ENCODE assay signal across 16 cellular contexts in the genomic region with DNA sequence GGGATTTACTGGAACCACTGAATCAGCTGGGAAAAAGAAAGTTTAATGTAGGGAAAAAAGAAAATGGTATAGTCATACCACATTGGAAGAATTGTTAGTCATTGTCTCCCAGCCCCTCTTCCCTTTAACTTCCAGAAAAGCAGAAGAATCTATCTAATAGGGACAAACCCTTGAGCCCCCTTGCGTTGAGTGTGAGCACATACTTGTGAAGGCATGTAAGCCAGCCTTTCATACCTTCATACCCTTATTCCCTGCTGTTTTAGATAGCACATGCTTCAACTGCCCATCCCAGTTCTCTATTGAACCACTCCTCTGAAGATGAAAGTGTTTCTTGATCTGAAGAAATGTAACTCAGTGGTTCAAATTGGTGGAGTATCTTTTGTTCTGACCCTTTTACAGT. TPM values are rescaled to one million over a fixed set of nuclear protein-coding genes. Genes with fewer than 3 reads are reported as not detected.
A peak's percentile ranks its signal among the peaks of the same experiment; 100 is the strongest.
DNase-seq lines count a peak whose midpoint lies in the region; ATAC-seq, FAIRE-seq and TF ChIP-seq lines count a peak whose summit lies in the region.
"Had no signal": no experiment of that assay in that cellular context is flagged by ENCODE, and none has a peak within 500 bp of the region (broad histone marks: within the 10 kb centered on the region; RNA-seq: fewer than 3 reads in every experiment).

No MANE protein-coding gene starts in this region.

- no peak overlapping the region for H2BK120ac ChIP-seq in H1 (replicated peaks; ENCODE audit: low read depth, low read length)

- FAIRE-seq in H1 (lab: Jason Lieb, UNC) (no peak), H54 (lab: Jason Lieb, UNC) (no peak)

- H3K27me3 ChIP-seq in GM23248 (replicated peaks; ENCODE audit: insufficient read depth): no peaks in the 10 kb centered on the region
- H3K27me3 ChIP-seq in H1 (replicated peaks in 1 of 4; ENCODE audit: control insufficient read depth in 3 of 4, extremely low read depth in 1 of 4, insufficient read depth in 3 of 4, low read length in 3 of 4): no peaks in the 10 kb centered on the region; a peak in 1 of 7 replicates
- H3K27me3 ChIP-seq: sigmoid colon, suprapubic skin had no signal

- peak; percentile 24 to 28; a peak in 3 of 4 replicates for TF ChIP-seq RAD21 in H1 (IDR thresholded peaks at IDR 0.05 in 1 of 2, conservative IDR thresholded peaks at IDR 0.05 in 1 of 2; ENCODE audit: low read depth in 2 of 2, low read length in 2 of 2)

- no peak overlapping the region for H3K4ac ChIP-seq in H1 (replicated peaks; ENCODE audit: insufficient read length, low read depth, low read length)

- no peak overlapping the region for H3K14ac ChIP-seq in H1 (ENCODE audit: insufficient read length)

- H3K27ac ChIP-seq in GM23248 (no peak overlapping the region), H1 (ENCODE audit: low read depth, low read length) (no peak overlapping the region)
- H3K27ac ChIP-seq: neutrophil, sigmoid colon, SK-N-MC, suprapubic skin had no signal

- H3K56ac ChIP-seq in H1 (replicated peaks; ENCODE audit: insufficient read length, low read depth, low read length): no peak overlapping the region

- H2AK5ac ChIP-seq in H1 (ENCODE audit: low read depth, low read length): no peak overlapping the region

- TF ChIP-seq POLR2A in H1 (IDR thresholded peaks at IDR 0.05; ENCODE audit: control extremely low read depth in 1 of 2, low read depth in 2 of 2, low read length in 2 of 2) (no peak), H54 (IDR thresholded peaks at IDR 0.05; ENCODE audit: low read depth, low read length) (no peak)

- no peak overlapping the region for H4K8ac ChIP-seq in H1 (ENCODE audit: extremely low read depth, insufficient read depth, low read length)

- no peaks in the 10 kb centered on the region for H3K4me1 ChIP-seq in GM23248 (ENCODE audit: insufficient read depth)
- H3K4me1 ChIP-seq in H1 (replicated peaks in 1 of 4; ENCODE audit: control insufficient read depth in 3 of 4, insufficient read depth in 4 of 4, low read length in 3 of 4): no peaks in the 10 kb centered on the region
- H3K4me1 ChIP-seq: sigmoid colon, suprapubic skin had no signal

- POLR2A ChIA-PET in H1 (lab: Charles Lee; ENCODE audit: partially characterized antibody): interaction anchor here (0.7 to 3.8 kb wide), 2 partner anchors 13 to 43 kb away, joined by 3 to 15 read pairs; no protein-coding TSS in a partner anchor
- POLR2A ChIA-PET in activated CD4-positive, alpha-beta T cell treated with anti-CD3 and anti-CD28 coated beads for 36 hours (lab: Charles Lee): no interaction called here

- 6% methylated on average over 1 of the region's 1 CpG for WGBS in GM23248 (ENCODE audit: low coverage in 1 of 2, low lambda C conversion rate in 2 of 2, missing lambda C conversion rate in 2 of 2), 2 experiments
- WGBS in H1 (ENCODE audit: extremely low coverage in 1 of 2, insufficient coverage in 1 of 2, insufficient read length in 1 of 2, insufficient replicate concordance in 2 of 2, low coverage in 1 of 2, low lambda C conversion rate in 2 of 2, missing lambda C conversion rate in 1 of 2), 2 experiments: 38% methylated on average over 1 of the region's 1 CpG; no CpG with 5 or more reads in 1 of the 2 experiments

- no peak overlapping the region for H4K5ac ChIP-seq in H1 (ENCODE audit: insufficient read length, low read depth, low read length)

- H3K23ac ChIP-seq in H1 (ENCODE audit: insufficient read length): no peak overlapping the region

- no peaks in the 10 kb centered on the region for H3K79me2 ChIP-seq in GM23248 (ENCODE audit: insufficient read depth)
- no peaks in the 10 kb centered on the region for H3K79me2 ChIP-seq in H1 (ENCODE audit: control insufficient read depth in 1 of 2, insufficient read depth in 2 of 2, low read length in 2 of 2)

- DNase-seq in GM23248 (peak; percentile 47), OCI-M1 (lab: John Stamatoyannopoulos, UW) (peak; percentile 51), H1 (ENCODE audit: low read depth in 1 of 2, low spot score in 2 of 2) (no peak), retinal pigment epithelial cell (ENCODE audit: low read depth) (no peak), H54 (ENCODE audit: insufficient read length, low spot score) (no peak), NOMO-1 treated with DMSO at 0.1 percent for 48 hours (lab: John Stamatoyannopoulos, UW; ENCODE audit: unreplicated experiment) (no peak)
- DNase-seq in activated CD4-positive, alpha-beta T cell treated with anti-CD3 and anti-CD28 coated beads for 36 hours: no peak
- DNase-seq: activated naive CD8-positive, alpha-beta T cell treated with anti-CD3 and anti-CD28 coated beads for 36 hours; activated T-cell treated with anti-CD3 and anti-CD28 coated beads, Interleukin-2, amount 50 U/mL, for 48 hours; DMS53; NCI-H1436; sigmoid colon had no signal

- no peak overlapping the region for H3K4me3 Mint-ChIP-seq in activated CD4-positive, alpha-beta T cell treated with anti-CD3 and anti-CD28 coated beads for 36 hours
- H3K4me3 Mint-ChIP-seq: activated naive CD8-positive, alpha-beta T cell treated with anti-CD3 and anti-CD28 coated beads for 36 hours had no signal

- H3K4me3 ChIP-seq in GM23248 (no peak overlapping the region), H1 (ENCODE audit: extremely low read depth in 1 of 4, insufficient read depth in 2 of 4, low read depth in 3 of 4, low read length in 4 of 4) (no peak overlapping the region), retinal pigment epithelial cell (ENCODE audit: low read length) (no peak overlapping the region)
- H3K4me3 ChIP-seq: sigmoid colon, SK-N-MC, suprapubic skin had no signal

- peaks cover 8% of the 10 kb centered on the region for H3F3A ChIP-seq in GM23248 (ENCODE audit: insufficient read depth)

- no peak overlapping the region for H2BK20ac ChIP-seq in H1 (ENCODE audit: low read length)

- TF ChIP-seq EP300 in H1 (IDR thresholded peaks at IDR 0.05; ENCODE audit: borderline replicate concordance in 1 of 2, low read depth in 2 of 2, low read length in 2 of 2): no peak

- H3K36me3 ChIP-seq in GM23248 (ENCODE audit: low read depth) (no peaks in the 10 kb centered on the region), H1 (ENCODE audit: control insufficient read depth in 2 of 4, insufficient read depth in 4 of 4, low read length in 3 of 4) (no peaks in the 10 kb centered on the region)
- H3K36me3 ChIP-seq: neutrophil, sigmoid colon, suprapubic skin had no signal

- H3K36me3 Mint-ChIP-seq in activated CD4-positive, alpha-beta T cell treated with anti-CD3 and anti-CD28 coated beads for 36 hours (ENCODE audit: low read depth): no peaks in the 10 kb centered on the region
- H3K36me3 Mint-ChIP-seq: activated naive CD8-positive, alpha-beta T cell treated with anti-CD3 and anti-CD28 coated beads for 36 hours had no signal

- H3K4me1 Mint-ChIP-seq in activated CD4-positive, alpha-beta T cell treated with anti-CD3 and anti-CD28 coated beads for 36 hours: no peaks in the 10 kb centered on the region
- H3K4me1 Mint-ChIP-seq: activated naive CD8-positive, alpha-beta T cell treated with anti-CD3 and anti-CD28 coated beads for 36 hours had no signal

- H3K9me2 ChIP-seq in GM23248 (ENCODE audit: insufficient read depth): no peaks in the 10 kb centered on the region

- in situ Hi-C loops in GM23248 (cut with MboI): no loop called here

- CTCF ChIA-PET in H1 (lab: Charles Lee; ENCODE audit: partially characterized antibody): interaction anchor here (0.6 to 8.4 kb wide), 7 partner anchors 7 to 173 kb away, joined by 3 to 86 read pairs (median 4); partner anchors contain the start of gene TREH
- CTCF ChIA-PET in activated CD4-positive, alpha-beta T cell treated with anti-CD3 and anti-CD28 coated beads for 36 hours (lab: Charles Lee): interaction anchor here (1.3 kb wide), 1 partner anchor 61 kb away, joined by 4 read pairs; no protein-coding TSS in a partner anchor

- H3K27me3 Mint-ChIP-seq in activated CD4-positive, alpha-beta T cell treated with anti-CD3 and anti-CD28 coated beads for 36 hours: peaks cover 8% of the 10 kb centered on the region
- H3K27me3 Mint-ChIP-seq: activated naive CD8-positive, alpha-beta T cell treated with anti-CD3 and anti-CD28 coated beads for 36 hours had no signal

- H2AFZ ChIP-seq in GM23248 (no peak overlapping the region), H1 (ENCODE audit: low read length) (no peak overlapping the region)

- ATAC-seq in activated CD4-positive, alpha-beta T cell treated with anti-CD3 and anti-CD28 coated beads for 36 hours: no peak

- H3K27ac Mint-ChIP-seq in activated CD4-positive, alpha-beta T cell treated with anti-CD3 and anti-CD28 coated beads for 36 hours: no peak overlapping the region
- H3K27ac Mint-ChIP-seq: activated naive CD8-positive, alpha-beta T cell treated with anti-CD3 and anti-CD28 coated beads for 36 hours had no signal

- no peak overlapping the region for H2BK12ac ChIP-seq in H1 (ENCODE audit: low read depth, low read length)

- H2BK5ac ChIP-seq in H1 (ENCODE audit: low read depth, low read length): no peak overlapping the region

- TF ChIP-seq CTCF in H1 (IDR thresholded peaks at IDR 0.05; ENCODE audit: control extremely low read depth in 1 of 3, insufficient read depth in 1 of 3, low read depth in 1 of 3, low read length in 3 of 3): peak in 2 of 3 experiments; percentile 26 to 52; a peak in 2 of 4 replicates
- TF ChIP-seq CTCF in retinal pigment epithelial cell (conservative IDR thresholded peaks at IDR 0.05; ENCODE audit: low read depth, low read length): peak; percentile 1

- H3K9ac ChIP-seq in GM23248: no peak overlapping the region
- H3K9ac ChIP-seq in H1 (replicated peaks in 1 of 4; ENCODE audit: extremely low read depth in 1 of 4, low read depth in 3 of 4, low read length in 3 of 4): no peak overlapping the region

- H3K79me1 ChIP-seq in H1 (ENCODE audit: low read depth, low read length): no peaks in the 10 kb centered on the region

- H3K4me2 ChIP-seq in GM23248 (ENCODE audit: unreplicated experiment) (no peak overlapping the region), H1 (ENCODE audit: insufficient read depth in 1 of 2, low read depth in 2 of 2, low read length in 2 of 2) (no peak overlapping the region)

- no peaks in the 10 kb centered on the region for H3K23me2 ChIP-seq in H1 (ENCODE audit: low read depth, low read length)

- no peak overlapping the region for H4K91ac ChIP-seq in H1 (replicated peaks; ENCODE audit: insufficient read length, low read length)

- H3K9me3 Mint-ChIP-seq in activated CD4-positive, alpha-beta T cell treated with anti-CD3 and anti-CD28 coated beads for 36 hours (ENCODE audit: low read depth): peaks cover 10% of the 10 kb centered on the region

- intact Hi-C loops in activated CD4-positive, alpha-beta T cell treated with anti-CD3 and anti-CD28 coated beads for 36 hours (cut with DNase I, micrococcal nuclease): no loop called here

- no peak overlapping the region for H2BK15ac ChIP-seq in H1 (ENCODE audit: low read length)

- H4K20me1 ChIP-seq in GM23248 (ENCODE audit: insufficient read depth) (no peaks in the 10 kb centered on the region), H1 (replicated peaks in 1 of 2; ENCODE audit: control insufficient read depth in 1 of 2, insufficient read depth in 2 of 2, low read length in 2 of 2) (no peaks in the 10 kb centered on the region)

- H3K9me3 ChIP-seq in GM23248 (ENCODE audit: low read depth) (no peaks in the 10 kb centered on the region), H1 (ENCODE audit: insufficient read depth in 2 of 2, low read depth in 1 of 2, low read length in 1 of 2) (peaks cover 9 to 12% of the 10 kb centered on the region in 2 experiments)
- H3K9me3 ChIP-seq: neutrophil, suprapubic skin had no signal

- H3K18ac ChIP-seq in H1 (ENCODE audit: extremely low read depth, low read length): no peak overlapping the region

RNA-seq across cellular contexts. Expression of gene TREH, which starts 6.6 kb away (rescaled TPM):
- total RNA-seq in GM23248 (2014; rRNA removed; shearing (Covaris generic)): not detected in 2 replicates
- polyA plus RNA-seq in GM23248 (2016; fragmentation: Nextera tagmentation; extraction: Ambion mirVana): 0.06 and 0.09 TPM in 2 replicates
- total RNA-seq in H1 (2021; fragmentation: NEBNext Ultra II Directional; extraction: Animal tissue kit (Norgen Biotek cat#: 25700)): not detected in 2 replicates
- polyA plus RNA-seq in H1 (2011; rRNA removed): 0.03 TPM in 1 of 2 replicates, not detected in the other
- polyA plus RNA-seq in H1 (2011; cell fraction: cytosol; rRNA removed): not detected
- 0.20 TPM for polyA plus RNA-seq in H1 (2011; cell fraction: nucleus; rRNA removed)
- polyA plus RNA-seq in H1 (2012, experiment 1 of 2): 0.16 to 0.46 TPM (median 0.27 TPM) in 4 replicates
- 0.45 TPM for polyA plus RNA-seq in H1 (2012, experiment 2 of 2)
- polyA plus RNA-seq in H1 (2013, experiment 1 of 2): not detected
- not detected for polyA plus RNA-seq in H1 (2013, experiment 2 of 2)
- not detected in 2 replicates for polyA minus RNA-seq in H1 (2011; rRNA and poly(A)+ RNA removed)
- polyA minus RNA-seq in H1 (2011; cell fraction: cytosol; rRNA and poly(A)+ RNA removed): not detected
- not detected for polyA minus RNA-seq in H1 (2011; cell fraction: nucleus; rRNA and poly(A)+ RNA removed)
- not detected for total RNA-seq in activated CD4-positive, alpha-beta T cell treated with anti-CD3 and anti-CD28 coated beads for 36 hours
- total RNA-seq: activated naive CD8-positive, alpha-beta T cell treated with anti-CD3 and anti-CD28 coated beads for 36 hours; bronchial epithelial cell; sigmoid colon; suprapubic skin had no signal

Comparison
In these comparisons a context has a peak if more than half of its experiments do, and no peak if none do; other contexts are left out.
1. DNase-seq: peak in GM23248 (single experiment) and OCI-M1 (single experiment); none in H1 (0 of 2), retinal pigment epithelial cell (single experiment), H54 (single experiment), NOMO-1 treated with DMSO at 0.1 percent for 48 hours (single experiment) and activated CD4-positive, alpha-beta T cell treated with anti-CD3 and anti-CD28 coated beads for 36 hours (single experiment).